ENCODE assay signal across 1 cellular context in the genomic region with DNA sequence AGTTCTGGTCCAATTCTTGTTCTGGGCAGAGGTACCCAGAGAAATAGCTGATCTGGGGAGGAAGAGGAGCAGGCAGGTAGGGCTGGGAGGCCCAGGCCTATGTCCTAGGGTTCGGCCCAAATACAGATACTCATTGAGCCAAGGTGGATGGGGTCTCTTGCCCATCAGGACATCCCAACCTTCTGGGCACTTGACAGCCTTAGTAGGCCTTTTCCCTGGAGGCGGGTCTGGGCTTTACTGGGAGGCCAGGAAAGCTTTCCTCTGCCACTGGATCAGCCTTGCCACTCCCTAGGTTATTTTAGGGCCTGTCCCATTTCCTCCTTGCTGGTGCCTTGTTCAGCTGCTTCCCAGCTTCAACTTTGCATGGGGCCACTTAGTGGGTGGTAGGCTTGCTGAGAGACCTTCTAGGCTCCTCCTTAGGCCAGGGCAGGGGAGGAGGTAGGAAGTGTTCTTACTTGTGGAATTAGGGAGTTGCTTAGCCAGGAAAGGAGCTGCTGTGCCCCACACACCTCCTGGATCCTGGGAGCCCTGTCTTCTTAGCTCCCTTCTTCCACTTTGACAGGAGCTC.
TF ChIP-seq lines count a peak whose summit lies in the region.

No MANE protein-coding gene starts in this region.

TF ChIP-seq in IMR-90, 13 proteins besides CTCF, POLR2A, EP300 and RAD21:
- TF ChIP-seq RCOR1 (IDR thresholded peaks at IDR 0.05; ENCODE audit: insufficient replicate concordance, low read length) = no peak
- TF ChIP-seq MXI1 (IDR thresholded peaks at IDR 0.05; ENCODE audit: borderline replicate concordance, low read depth, low read length) = no peak
- TF ChIP-seq RFX5 (IDR thresholded peaks at IDR 0.05; ENCODE audit: low read depth, low read length) = no peak
- no peak for TF ChIP-seq FOS (IDR thresholded peaks at IDR 0.05; ENCODE audit: low read depth, low read length)
- TF ChIP-seq, protein P1, sequence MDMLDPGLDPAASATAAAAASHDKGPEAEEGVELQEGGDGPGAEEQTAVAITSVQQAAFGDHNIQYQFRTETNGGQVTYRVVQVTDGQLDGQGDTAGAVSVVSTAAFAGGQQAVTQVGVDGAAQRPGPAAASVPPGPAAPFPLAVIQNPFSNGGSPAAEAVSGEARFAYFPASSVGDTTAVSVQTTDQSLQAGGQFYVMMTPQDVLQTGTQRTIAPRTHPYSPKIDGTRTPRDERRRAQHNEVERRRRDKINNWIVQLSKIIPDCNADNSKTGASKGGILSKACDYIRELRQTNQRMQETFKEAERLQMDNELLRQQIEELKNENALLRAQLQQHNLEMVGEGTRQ (IDR thresholded peaks at IDR 0.05; ENCODE audit: low read depth, low read length) = no peak
- TF ChIP-seq CEBPB (IDR thresholded peaks at IDR 0.05; ENCODE audit: low read depth, low read length) = no peak
- no peak for TF ChIP-seq MAZ (IDR thresholded peaks at IDR 0.05; ENCODE audit: borderline replicate concordance, low read depth, low read length)
- TF ChIP-seq BHLHE40 (IDR thresholded peaks at IDR 0.05; ENCODE audit: low read depth, low read length) = no peak
- no peak for TF ChIP-seq CHD1 (IDR thresholded peaks at IDR 0.05; ENCODE audit: low read depth, low read length)
- TF ChIP-seq, protein P2, sequence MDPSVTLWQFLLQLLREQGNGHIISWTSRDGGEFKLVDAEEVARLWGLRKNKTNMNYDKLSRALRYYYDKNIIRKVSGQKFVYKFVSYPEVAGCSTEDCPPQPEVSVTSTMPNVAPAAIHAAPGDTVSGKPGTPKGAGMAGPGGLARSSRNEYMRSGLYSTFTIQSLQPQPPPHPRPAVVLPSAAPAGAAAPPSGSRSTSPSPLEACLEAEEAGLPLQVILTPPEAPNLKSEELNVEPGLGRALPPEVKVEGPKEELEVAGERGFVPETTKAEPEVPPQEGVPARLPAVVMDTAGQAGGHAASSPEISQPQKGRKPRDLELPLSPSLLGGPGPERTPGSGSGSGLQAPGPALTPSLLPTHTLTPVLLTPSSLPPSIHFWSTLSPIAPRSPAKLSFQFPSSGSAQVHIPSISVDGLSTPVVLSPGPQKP (IDR thresholded peaks at IDR 0.05; ENCODE audit: borderline replicate concordance, low read depth, low read length) = no peak
- TF ChIP-seq MAFK (IDR thresholded peaks at IDR 0.05; ENCODE audit: low read depth, low read length) = no peak
- no peak for TF ChIP-seq NFE2L2 (IDR thresholded peaks at IDR 0.05; ENCODE audit: low read depth, low read length)
- TF ChIP-seq SMC3 (IDR thresholded peaks at IDR 0.05; ENCODE audit: low read depth, low read length) = no peak
